ENCODE assay signal across 29 cellular contexts in the genomic region with DNA sequence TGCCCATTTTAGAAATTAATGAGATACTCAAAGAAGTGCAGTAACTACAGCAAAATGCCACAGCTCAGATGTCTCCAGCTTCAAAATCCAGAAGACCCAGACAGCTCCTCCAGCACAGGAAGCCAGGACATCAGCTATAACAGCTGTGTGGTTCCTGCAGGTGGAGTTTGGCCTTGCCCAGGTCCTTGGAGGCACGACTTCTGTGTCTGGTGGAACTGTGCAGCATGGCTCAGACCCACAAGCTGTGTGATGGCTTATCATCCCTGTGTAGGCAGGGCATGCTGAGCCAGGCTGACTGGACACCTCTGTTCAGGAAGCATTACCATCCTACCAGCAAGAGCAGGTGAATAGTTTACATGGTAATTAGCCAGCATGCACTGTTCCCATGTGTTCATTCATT. TPM values are rescaled to one million over a fixed set of nuclear protein-coding genes. Genes with fewer than 3 reads are reported as not detected.
DNase-seq lines count a peak whose midpoint lies in the region; ATAC-seq, FAIRE-seq and TF ChIP-seq lines count a peak whose summit lies in the region.
"Had no signal": no experiment of that assay in that cellular context is flagged by ENCODE, and none has a peak within 500 bp of the region (broad histone marks: within the 10 kb centered on the region; RNA-seq: fewer than 3 reads in every experiment).

No MANE protein-coding gene starts in this region.

- no peaks in the 10 kb centered on the region for H3K4me1 ChIP-seq in right cardiac atrium (ENCODE audit: control insufficient read depth, insufficient read depth, low read length)
- peaks cover under 1 to 2% of the 10 kb centered on the region in 2 donors for H3K4me1 ChIP-seq in kidney (ENCODE audit: control insufficient read depth in 1 of 2, insufficient read depth in 1 of 2, low read depth in 1 of 2, low read length in 2 of 2)

- DNase-seq in cardiac septum (ENCODE audit: low spot score) (peak; percentile 43), right cardiac atrium (no peak), NCI-H748 (lab: John Stamatoyannopoulos, UW; ENCODE audit: unreplicated experiment) (peak; percentile 89), kidney (peak; percentile 22), SW 1271 (lab: John Stamatoyannopoulos, UW) (no peak), HuH-7.5 (ENCODE audit: low spot score) (no peak), NOMO-1 (lab: John Stamatoyannopoulos, UW; ENCODE audit: unreplicated experiment in 2 of 2) (no peak)
- DNase-seq in activated naive CD4-positive, alpha-beta T cell treated with anti-CD3 and anti-CD28 coated beads, Interleukin-2, amount 50 U/mL, for 16 hours, result no peak
- DNase-seq: C1 segment of cervical spinal cord; CD8-positive, alpha-beta T cell; DMS 273 treated with DMSO at 0.1 percent for 48 hours; DMS79; GF-D8; H9; Kasumi-1; NCI-H1092 treated with DMSO at 0.1 percent for 48 hours; NCI-H1694; NCI-H2081; NCI-H2227 treated with DMSO at 0.1 percent for 48 hours; OCI-M1; SK-N-SH; T-helper 17 cell had no signal

- no peaks in the 10 kb centered on the region for H3K27me3 ChIP-seq in right cardiac atrium (ENCODE audit: control insufficient read depth, insufficient read depth)

- no peaks in the 10 kb centered on the region for H3K36me3 ChIP-seq in kidney (ENCODE audit: control insufficient read depth in 1 of 2, insufficient read depth in 2 of 2, low read length in 2 of 2)

- intact Hi-C loops in cardiac septum (cut with DNase I) (no loop called here), right cardiac atrium (cut with DNase I) (no loop called here), kidney (cut with DNase I) (no loop called here)

- H3K27ac ChIP-seq in right cardiac atrium (ENCODE audit: low read length) (no peak overlapping the region), kidney (ENCODE audit: low read depth in 2 of 2, low read length in 2 of 2) (no peak overlapping the region)

- H3K9me3 ChIP-seq in right cardiac atrium (ENCODE audit: control insufficient read depth, low read length) (no peaks in the 10 kb centered on the region), kidney (ENCODE audit: control insufficient read depth in 1 of 2, low read length in 2 of 2) (no peaks in the 10 kb centered on the region)
- H3K9me3 ChIP-seq: SK-N-SH had no signal

- no peak for TF ChIP-seq CTCF in kidney (IDR thresholded peaks at IDR 0.05; ENCODE audit: borderline replicate concordance, extremely low read depth, insufficient read depth)

- FAIRE-seq in kidney (lab: Jason Lieb, UNC), result no peak
- FAIRE-seq: A204.1, GM12892, HepG2, K562, RCC 7860 had no signal

- no peak overlapping the region for H3K9ac ChIP-seq in kidney (ENCODE audit: low read length in 2 of 2)
- H3K9ac ChIP-seq: SK-N-SH had no signal

- WGBS in right cardiac atrium, result 82% methylated on average over 1 of the region's 1 CpG

- ATAC-seq in right cardiac atrium, result no peak
- ATAC-seq: CD8-positive, alpha-beta T cell; GM23338; HepG2; K562; T-helper 17 cell had no signal

- H3K4me3 ChIP-seq in right cardiac atrium (ENCODE audit: low read length) (no peak overlapping the region), kidney (ENCODE audit: low read length in 2 of 2) (no peak overlapping the region)
- H3K4me3 ChIP-seq: GM23338, K562 had no signal

RNA-seq across cellular contexts. Expression of gene CD93, which starts 26.5 kb away (rescaled TPM):
- total RNA-seq in cardiac septum (40.3 TPM), right cardiac atrium (10 to 100 TPM; 25.6 to 51.6 (median 41.7) TPM), kidney (104 TPM)
- polyA plus RNA-seq in right cardiac atrium (14.1 TPM), kidney (ENCODE audit: insufficient read depth, low read depth, low replicate concordance) (9.9 TPM)
- total RNA-seq: GM23338, H9, HepG2, NCI-H460 had no signal
- polyA plus RNA-seq: HepG2 had no signal

Comparison
In these comparisons a context has a peak if more than half of its experiments do, and no peak if none do; other contexts are left out.
1. DNase-seq: peak in cardiac septum (single experiment), NCI-H748 (single experiment) and kidney (single experiment); none in right cardiac atrium (0 of 3), SW 1271 (0 of 2), HuH-7.5 (single experiment), NOMO-1 (0 of 2) and activated naive CD4-positive, alpha-beta T cell treated with anti-CD3 and anti-CD28 coated beads, Interleukin-2, amount 50 U/mL, for 16 hours (single experiment).